Comparison of ENCODE assay signal across 8 cellular contexts in genomic region chr2:176096986-176097819, GRCh38. TPM values are rescaled to one million over a fixed set of nuclear protein-coding genes. Genes with fewer than 3 reads are reported as not detected.
DNase-seq lines count a peak whose midpoint lies in the region; ATAC-seq and TF ChIP-seq lines count a peak whose summit lies in the region.

No MANE protein-coding gene starts in this region.

- peak; percentile 85 for TF ChIP-seq CTCF in AG04450 (IDR thresholded peaks at IDR 0.05; ENCODE audit: low read depth, low read length)
- no peak for TF ChIP-seq CTCF in activated B cell treated with CpG ODN at 0.5 μM for 24 hours (IDR thresholded peaks at IDR 0.05)
- peak in 1 of 3 donors; percentile 37 for TF ChIP-seq CTCF in lower leg skin (IDR thresholded peaks at IDR 0.05)

- H3K36me3 Mint-ChIP-seq in activated B cell treated with CpG ODN at 0.5 μM for 24 hours (ENCODE audit: low read depth) = no peaks in the 10 kb centered on the region

- peaks cover 77% of the 10 kb centered on the region for H3K27me3 Mint-ChIP-seq in activated B cell treated with CpG ODN at 0.5 μM for 24 hours

- DNase-seq in AG04450 (ENCODE audit: low read depth, low spot score) (peak; percentile 10), NCI-H2171 treated with DMSO at 0.1 percent for 48 hours (lab: John Stamatoyannopoulos, UW) (peak; percentile 85), activated B cell treated with CpG ODN at 0.5 μM for 24 hours (peak; percentile 42), dedifferentiated amniotic fluid mesenchymal stem cell (ENCODE audit: extremely low spot score) (peak; percentile 36), lower leg skin (ENCODE audit: low spot score in 2 of 2) (peak; percentile 52 to 92)
- peak; percentile 40 to 53 for DNase-seq in stimulated activated CD4-positive, alpha-beta T cell treated with anti-CD3 and anti-CD28 coated beads, Interleukin-4, amount 100 ng/mL, for 48 hours (ENCODE audit: low read depth in 2 of 2)

- intact Hi-C loops in activated B cell treated with CpG ODN at 0.5 μM for 24 hours (cut with micrococcal nuclease) = loop anchor here (1.0 to 10.0 kb wide), 4 partner anchors 35 to 1062 kb away; no protein-coding TSS in a partner anchor
- intact Hi-C loops in lower leg skin (cut with DNase I; ENCODE audit: low total_unique reads) = no loop called here

- POLR2A ChIA-PET in AG04450 (lab: Yijun Ruan, JAX) (no interaction called here), activated B cell treated with CpG ODN at 0.5 μM for 24 hours (lab: Charles Lee) (no interaction called here)

- H3K4me3 Mint-ChIP-seq in activated B cell treated with CpG ODN at 0.5 μM for 24 hours = peak overlapping the region; percentile 76

- no peak overlapping the region for H3K27ac Mint-ChIP-seq in activated B cell treated with CpG ODN at 0.5 μM for 24 hours

- TF ChIP-seq POLR2A in lower leg skin (IDR thresholded peaks at IDR 0.05) = no peak

- H3K4me1 Mint-ChIP-seq in activated B cell treated with CpG ODN at 0.5 μM for 24 hours = peaks cover 19% of the 10 kb centered on the region

- no peak overlapping the region for H3K27ac ChIP-seq in AG04450 (ENCODE audit: low read depth, low read length)

- H3K9me3 ChIP-seq in AG04450 (ENCODE audit: control insufficient read depth, insufficient read depth, low read length) = peaks cover 18% of the 10 kb centered on the region; the same call in 1 of the 2 replicates

- WGBS in lower leg skin, 2 donors = 2 to 4% methylated on average over 44 to 45 of the region's 45 CpGs

- ATAC-seq in GM18502 (IDR thresholded peaks at IDR 0.05; ENCODE audit: poor library complexity, unreplicated experiment) (peak; percentile 79), HG03039 (IDR thresholded peaks at IDR 0.05; ENCODE audit: unreplicated experiment) (peak; percentile 73), activated B cell treated with CpG ODN at 0.5 μM for 24 hours (ENCODE audit: low read depth) (peak; percentile 68)

- H3K27me3 ChIP-seq in AG04450 (ENCODE audit: control insufficient read depth, insufficient read depth, low read length) = peaks cover 93% of the 10 kb centered on the region

- H3K9me3 Mint-ChIP-seq in activated B cell treated with CpG ODN at 0.5 μM for 24 hours = no peaks in the 10 kb centered on the region

- H3K4me3 ChIP-seq in AG04450 (ENCODE audit: low read depth, low read length) = peak overlapping the region; percentile 49
- no peak overlapping the region for H3K4me3 ChIP-seq in lower leg skin (ENCODE audit: low read depth, poor library complexity, severe bottlenecking)

- CTCF ChIA-PET in AG04450 (lab: Charles Lee) (interaction anchor here (0.6 to 6.3 kb wide), 30 partner anchors 9 to 1400 kb away, joined by 3 to 135 read pairs (median 4); no protein-coding TSS in a partner anchor), activated B cell treated with CpG ODN at 0.5 μM for 24 hours (lab: Charles Lee) (interaction anchor here (1.1 to 3.6 kb wide), 6 partner anchors 8 to 1398 kb away, joined by 3 to 53 read pairs (median 10); no protein-coding TSS in a partner anchor)

RNA-seq across cellular contexts. Expression of gene HOXD12, which starts 2.4 kb away (rescaled TPM):
- not detected in 2 replicates for polyA plus RNA-seq in AG04450 (2011; rRNA removed)
- not detected in 2 replicates for polyA minus RNA-seq in AG04450 (2011; rRNA and poly(A)+ RNA removed)
- not detected in 2 replicates for total RNA-seq in activated B cell treated with CpG ODN at 0.5 μM for 24 hours
- under 1 TPM in 1 of 4 donors, not detected in 3; 0.27 TPM for total RNA-seq in lower leg skin

RNA-seq across cellular contexts. Expression of gene HOXD13, which starts 4.7 kb away (rescaled TPM):
- not detected in 2 replicates for polyA plus RNA-seq in AG04450 (2011; rRNA removed)
- polyA minus RNA-seq in AG04450 (2011; rRNA and poly(A)+ RNA removed) = not detected in 2 replicates
- total RNA-seq in activated B cell treated with CpG ODN at 0.5 μM for 24 hours (not detected in 2 replicates), lower leg skin (under 1 TPM in 1 of 4 donors, not detected in 3; 0.10 TPM)

RNA-seq across cellular contexts. Expression of gene HOXD11, which starts 9.9 kb away (rescaled TPM):
- polyA plus RNA-seq in AG04450 (2011; rRNA removed) = not detected in 2 replicates
- not detected in 2 replicates for polyA minus RNA-seq in AG04450 (2011; rRNA and poly(A)+ RNA removed)
- not detected in 2 replicates for total RNA-seq in activated B cell treated with CpG ODN at 0.5 μM for 24 hours
- total RNA-seq in lower leg skin = under 1 TPM in 1 of 4 donors, not detected in 3; 0.23 TPM

RNA-seq across cellular contexts. Expression of gene EVX2, which starts 13.4 kb away (rescaled TPM):
- not detected in 2 replicates for polyA plus RNA-seq in AG04450 (2011; rRNA removed)
- polyA minus RNA-seq in AG04450 (2011; rRNA and poly(A)+ RNA removed) = not detected in 2 replicates
- total RNA-seq in activated B cell treated with CpG ODN at 0.5 μM for 24 hours = not detected in 2 replicates
- not detected for total RNA-seq in lower leg skin

RNA-seq across cellular contexts. Expression of gene HOXD10, which starts 19.4 kb away (rescaled TPM):
- not detected in 2 replicates for polyA plus RNA-seq in AG04450 (2011; rRNA removed)
- polyA minus RNA-seq in AG04450 (2011; rRNA and poly(A)+ RNA removed) = not detected in 2 replicates
- total RNA-seq in activated B cell treated with CpG ODN at 0.5 μM for 24 hours (not detected in 2 replicates), lower leg skin (1 to 10 TPM in 2 of 4 donors, under 1 TPM in 1, not detected in 1; 0.29 to 3.1 (median 1.4) TPM)

Comparison
In these comparisons a context has a peak if more than half of its experiments do, and no peak if none do; other contexts are left out.
1. DNase-seq: peak in every context shown above with its lines; median percentile 85 in NCI-H2171 treated with DMSO at 0.1 percent for 48 hours; 72 in lower leg skin; 46 in stimulated activated CD4-positive, alpha-beta T cell treated with anti-CD3 and anti-CD28 coated beads, Interleukin-4, amount 100 ng/mL, for 48 hours; 42 in activated B cell treated with CpG ODN at 0.5 μM for 24 hours; 36 in dedifferentiated amniotic fluid mesenchymal stem cell; 10 in AG04450.